ENCODE assay signal across 25 cellular contexts in the genomic region with DNA sequence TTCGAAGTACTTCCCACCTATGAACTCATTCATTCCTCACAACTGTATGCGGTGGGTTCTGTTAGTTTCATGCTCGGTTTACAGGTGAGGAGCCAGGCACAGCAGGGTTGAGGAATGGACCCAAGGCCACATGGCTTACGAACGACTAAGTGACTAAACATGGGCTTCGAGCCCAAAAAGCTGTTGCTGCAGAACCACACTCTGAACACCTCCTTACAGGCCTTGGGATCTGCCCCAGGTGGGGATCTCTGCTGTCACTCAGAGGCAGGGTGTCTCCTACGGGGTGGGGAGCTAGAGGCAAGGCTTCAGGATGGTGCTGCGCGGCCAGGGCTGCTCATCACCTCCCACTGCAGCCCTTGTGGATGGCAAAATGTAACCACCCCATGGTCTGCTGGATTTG.
"Had no signal": no experiment of that assay in that cellular context is flagged by ENCODE, and none has a peak within 500 bp of the region (broad histone marks: within the 10 kb centered on the region; RNA-seq: fewer than 3 reads in every experiment).

No MANE protein-coding gene starts in this region.

- H3K27me3 ChIP-seq: ovary, suprapubic skin, thyroid gland had no signal

- H3K9me3 ChIP-seq: ovary, suprapubic skin, thyroid gland had no signal

- H3K4me1 Mint-ChIP-seq: memory B cell; stimulated activated naive CD8-positive, alpha-beta T cell treated with anti-CD3 and anti-CD28 coated beads, Interleukin-15, amount 100 ng/mL, for 72 hours had no signal

- H3K9me3 Mint-ChIP-seq: immature natural killer cell; memory B cell; natural killer cell; stimulated activated naive CD8-positive, alpha-beta T cell treated with anti-CD3 and anti-CD28 coated beads, Interleukin-15, amount 100 ng/mL, for 72 hours had no signal

- H3K36me3 ChIP-seq: ovary had no signal

- H3K27ac Mint-ChIP-seq: immature natural killer cell; memory B cell; stimulated activated naive CD8-positive, alpha-beta T cell treated with anti-CD3 and anti-CD28 coated beads, Interleukin-15, amount 100 ng/mL, for 72 hours had no signal

- H3K4me3 Mint-ChIP-seq: immature natural killer cell; memory B cell; natural killer cell; stimulated activated naive CD8-positive, alpha-beta T cell treated with anti-CD3 and anti-CD28 coated beads, Interleukin-15, amount 100 ng/mL, for 72 hours had no signal

- H3K27ac ChIP-seq: ovary, suprapubic skin, thyroid gland had no signal

- DNase-seq: cortex of kidney; effector CD4-positive, alpha-beta T cell; hypothalamus; immature natural killer cell; islet precursor cell; kidney glomerular epithelial cell; left colon; left ventricle myocardium superior; natural killer cell; occipital lobe; ovary; posterior cingulate gyrus; stimulated activated CD4-positive, alpha-beta T cell treated with anti-CD3 and anti-CD28 coated beads, Interleukin-12 subunit alpha, Interleukin-12 subunit beta, amount 100 ng/mL, for 4 hours; stimulated activated CD4-positive, alpha-beta T cell treated with anti-CD3 and anti-CD28 coated beads, Interleukin-1b, Interleukin-23, amount 100 ng/mL, for 48 hours; stimulated activated CD4-positive, alpha-beta T cell treated with anti-CD3 and anti-CD28 coated beads, Interleukin-4, amount 100 ng/mL, for 1 hour; stimulated activated CD8-positive, alpha-beta memory T cell treated with anti-CD3 and anti-CD28 coated beads, Interleukin-4, amount 100 ng/mL, for 48 hours; stimulated activated naive CD4-positive, alpha-beta T cell; stimulated activated naive CD8-positive, alpha-beta T cell treated with anti-CD3 and anti-CD28 coated beads, Interleukin-15, amount 100 ng/mL, for 72 hours; thyroid gland; trophoblast cell had no signal

- H3K4me1 ChIP-seq: suprapubic skin, thyroid gland had no signal

- H3K36me3 Mint-ChIP-seq: natural killer cell had no signal

- ATAC-seq: left colon; left ventricle myocardium superior; natural killer cell; sciatic nerve; stimulated activated naive CD8-positive, alpha-beta T cell treated with anti-CD3 and anti-CD28 coated beads, Interleukin-15, amount 100 ng/mL, for 72 hours had no signal

- H3K27me3 Mint-ChIP-seq: memory B cell; stimulated activated naive CD8-positive, alpha-beta T cell treated with anti-CD3 and anti-CD28 coated beads, Interleukin-15, amount 100 ng/mL, for 72 hours had no signal

- H3K4me3 ChIP-seq: lung, ovary, smooth muscle cell, suprapubic skin, thyroid gland had no signal
